ENCODE assay signal across 8 cellular contexts in genomic region chr11:126374562-126375300, GRCh38. TPM values are rescaled to one million over a fixed set of nuclear protein-coding genes. Genes with fewer than 3 reads are reported as not detected.
A peak's percentile ranks its signal among the peaks of the same experiment; 100 is the strongest.
DNase-seq lines count a peak whose midpoint lies in the region; ATAC-seq and TF ChIP-seq lines count a peak whose summit lies in the region.
"Not testable (repeated sequence)": the region's sequence is repeated elsewhere in the genome, so short reads cannot be mapped to it uniquely, and the experiment has no call there.

No MANE protein-coding gene starts in this region.

- H3K36me3 Mint-ChIP-seq in osteocyte (ENCODE audit: unreplicated experiment): not testable (repeated sequence)

- not testable (repeated sequence) for H3K36me3 ChIP-seq in Panc1 (ENCODE audit: control insufficient read depth, insufficient read depth, low read length); body of pancreas (replicated peaks in 1 of 2; ENCODE audit: insufficient read depth in 1 of 2, low read depth in 2 of 2); lung (ENCODE audit: control insufficient read depth in 2 of 2, insufficient read depth in 2 of 2, low read length in 2 of 2); spleen; aorta (ENCODE audit: control insufficient read depth in 1 of 2, insufficient read depth in 2 of 2, low read length in 1 of 2)

- not testable (repeated sequence) for DNase-seq in Panc1 (ENCODE audit: low read depth, low spot score); body of pancreas; Right ventricle myocardium inferior (ENCODE audit: missing footprints); lung (ENCODE audit: low spot score); osteocyte (ENCODE audit: extremely low spot score, unreplicated experiment)
- DNase-seq in left ventricle myocardium superior: peak; percentile 66
- peak; percentile 47 for DNase-seq in spleen
- DNase-seq in aorta: peak; percentile 34 to 63

- H3K9me3 ChIP-seq in Panc1 (ENCODE audit: control insufficient read depth, insufficient read depth, low read depth, low read length); body of pancreas; lung (ENCODE audit: control insufficient read depth in 2 of 2, insufficient read depth in 1 of 2, low read length in 1 of 2); spleen; aorta (ENCODE audit: control insufficient read depth, low read length): not testable (repeated sequence)

- H3K4me3 Mint-ChIP-seq in osteocyte (ENCODE audit: unreplicated experiment): not testable (repeated sequence)

- peak; percentile 15; the same call in 1 of the 2 replicates for ATAC-seq in Panc1
- peak; percentile 48 for ATAC-seq in body of pancreas
- ATAC-seq in Right ventricle myocardium inferior: peak; percentile 87
- ATAC-seq in left ventricle myocardium superior: peak; percentile 58
- not testable (repeated sequence) for ATAC-seq in lung (ENCODE audit: insufficient read depth, low FRiP score)
- ATAC-seq in aorta (ENCODE audit: low FRiP score): peak; percentile 53

- peak overlapping the region; percentile 64 for H3K27ac Mint-ChIP-seq in osteocyte (ENCODE audit: unreplicated experiment)

- not testable (repeated sequence) for H3K9me3 Mint-ChIP-seq in osteocyte (ENCODE audit: unreplicated experiment)

- CTCF ChIA-PET in Panc1 (lab: Charles Lee): not testable (repeated sequence)

- H3K4me1 ChIP-seq in Panc1 (ENCODE audit: control insufficient read depth, insufficient read depth, low read length) (peaks cover 13% of the 10 kb centered on the region), spleen (peaks cover 0 to 28% (median 13%) of the 10 kb centered on the region in 6 donors)
- H3K4me1 ChIP-seq in body of pancreas; lung (ENCODE audit: control insufficient read depth in 2 of 2, insufficient read depth in 2 of 2, low read length in 2 of 2); aorta (ENCODE audit: control insufficient read depth in 1 of 2, insufficient read depth in 2 of 2, low read length in 2 of 2): not testable (repeated sequence)

- H3K27ac ChIP-seq in Panc1 (ENCODE audit: low read length); body of pancreas; spleen; aorta (ENCODE audit: low read depth in 1 of 2, low read length in 2 of 2): not testable (repeated sequence)
- H3K27ac ChIP-seq in lung (ENCODE audit: low read depth in 1 of 2, low read length in 1 of 2): peak overlapping the region; percentile 25 to 30

- intact Hi-C loops in Panc1 (cut with micrococcal nuclease; ENCODE audit: unreplicated experiment); body of pancreas (cut with DNase I); Right ventricle myocardium inferior (cut with DNase I); left ventricle myocardium superior (cut with micrococcal nuclease); spleen (cut with DNase I; ENCODE audit: low total_unique reads); aorta (cut with DNase I): not testable (repeated sequence)

- not testable (repeated sequence) for BruUV-seq in Panc1 (replicated peaks; lab: Mats Ljungman, UMichigan)

- H3K4me1 Mint-ChIP-seq in osteocyte (ENCODE audit: unreplicated experiment): peaks cover 64% of the 10 kb centered on the region

- WGBS in body of pancreas, 2 donors: 87% methylated on average over 10 to 19 of the region's 28 CpGs
- 90 to 93% methylated on average over 16 to 20 of the region's 28 CpGs for WGBS in lung, 2 donors
- WGBS in spleen, 5 donors: 88 to 97% (median 94%) methylated on average over 10 to 22 of the region's 28 CpGs
- 88 to 93% methylated on average over 20 to 22 of the region's 28 CpGs for WGBS in aorta, 2 donors

- H3K4me3 ChIP-seq in Panc1 (ENCODE audit: low read depth in 2 of 2, low read length in 2 of 2); body of pancreas; lung; spleen; aorta (ENCODE audit: low read length in 2 of 2): not testable (repeated sequence)

- TF ChIP-seq POLR2A in body of pancreas (IDR thresholded peaks at IDR 0.05); spleen (IDR thresholded peaks at IDR 0.05): not testable (repeated sequence)

- in situ Hi-C loops in Panc1 (cut with HindIII; ENCODE audit: low pct_unique_long_range_greater_than_20kb, low sequenced_read_pairs): not testable (repeated sequence)

- not testable (repeated sequence) for H3K27me3 ChIP-seq in Panc1 (ENCODE audit: control insufficient read depth, insufficient read depth, low read length); body of pancreas; lung (ENCODE audit: control insufficient read depth, insufficient read depth); spleen (replicated peaks in 1 of 7); aorta (ENCODE audit: control insufficient read depth in 1 of 2, insufficient read depth in 2 of 2, low read length in 1 of 2)

- POLR2A ChIA-PET in Panc1 (lab: Charles Lee): interaction anchor here (0.7 kb wide), 1 partner anchor 28 kb away, joined by 6 read pairs; no protein-coding TSS in a partner anchor

- H3K27me3 Mint-ChIP-seq in osteocyte (ENCODE audit: unreplicated experiment): not testable (repeated sequence)

- TF ChIP-seq CTCF in Panc1 (IDR thresholded peaks at IDR 0.05); body of pancreas (IDR thresholded peaks at IDR 0.05); lung (IDR thresholded peaks at IDR 0.05; ENCODE audit: control extremely low read depth, extremely low read depth); osteocyte (IDR thresholded peaks at IDR 0.05); spleen (IDR thresholded peaks at IDR 0.05 in 8 of 11, conservative IDR thresholded peaks at IDR 0.05 in 3 of 11): not testable (repeated sequence)

RNA-seq across cellular contexts. Expression of gene ST3GAL4, which starts 19.2 kb away (rescaled TPM):
- total RNA-seq in Panc1 (2021; ENCODE audit: unreplicated experiment): 56.6 TPM
- polyA plus RNA-seq in Panc1 (2012; ENCODE audit: insufficient read length): 51.1 TPM
- 10 to 100 TPM in 1 of 2 donors, 1 to 10 TPM in 1; 7.5 to 14.8 TPM for total RNA-seq in body of pancreas
- 45.1 TPM for total RNA-seq in Right ventricle myocardium inferior
- total RNA-seq in left ventricle myocardium superior: 45.4 TPM
- total RNA-seq in lung: 10 to 100 TPM; 31.5 to 31.9 TPM
- 10 to 100 TPM; 23.6 to 38.3 TPM for polyA plus RNA-seq in lung
- total RNA-seq in osteocyte: 73.1 and 74.8 TPM in 2 replicates
- 100 to 1,000 TPM in 1 of 7 donors, 10 to 100 TPM in 6; 41.2 to 102 (median 53.0) TPM for total RNA-seq in spleen
- polyA plus RNA-seq in spleen: 10 to 100 TPM; 12.8 to 25.0 (median 22.4) TPM
- 10 to 100 TPM; 26.5 to 36.3 TPM for total RNA-seq in aorta
- 10 to 100 TPM; 25.4 to 29.9 TPM for polyA plus RNA-seq in aorta
